Comparison of ENCODE assay signal across 11 cellular contexts in genomic region chr1:80799457-80799856, GRCh38.
"Had no signal": no experiment of that assay in that cellular context is flagged by ENCODE, and none has a peak within 500 bp of the region (broad histone marks: within the 10 kb centered on the region; RNA-seq: fewer than 3 reads in every experiment).

No MANE protein-coding gene starts in this region.

- H3K9me3 ChIP-seq: lower lobe of right lung, stomach had no signal

- H3K4me1 ChIP-seq: heart right ventricle, lower lobe of right lung, stomach had no signal

- DNase-seq: activated CD4-positive, alpha-beta T cell treated with anti-CD3 and anti-CD28 coated beads for 36 hours; activated CD8-positive, alpha-beta memory T cell treated with anti-CD3 and anti-CD28 coated beads, Interleukin-2, amount 50 U/mL, for 4 hours; activated CD8-positive, alpha-beta T cell treated with anti-CD3 and anti-CD28 coated beads for 36 hours; activated naive CD8-positive, alpha-beta T cell treated with anti-CD3 and anti-CD28 coated beads, Interleukin-2, amount 10 ng/mL, durations not matched to agents 7 days and 5 days; anterior cingulate cortex; heart right ventricle; lower lobe of right lung; midbrain; retina; stimulated activated CD4-positive, alpha-beta T cell treated with anti-CD3 and anti-CD28 coated beads, Interleukin-15, amount 100 ng/mL, for 24 hours; stomach had no signal

- H3K4me3 ChIP-seq: heart right ventricle, lower lobe of right lung, stomach had no signal

- H3K27me3 ChIP-seq: heart right ventricle, stomach had no signal

- H3K27ac ChIP-seq: heart right ventricle, lower lobe of right lung, stomach had no signal

- H3K36me3 ChIP-seq: heart right ventricle, lower lobe of right lung, stomach had no signal
